ENCODE assay signal across 1 cellular context in the genomic region with DNA sequence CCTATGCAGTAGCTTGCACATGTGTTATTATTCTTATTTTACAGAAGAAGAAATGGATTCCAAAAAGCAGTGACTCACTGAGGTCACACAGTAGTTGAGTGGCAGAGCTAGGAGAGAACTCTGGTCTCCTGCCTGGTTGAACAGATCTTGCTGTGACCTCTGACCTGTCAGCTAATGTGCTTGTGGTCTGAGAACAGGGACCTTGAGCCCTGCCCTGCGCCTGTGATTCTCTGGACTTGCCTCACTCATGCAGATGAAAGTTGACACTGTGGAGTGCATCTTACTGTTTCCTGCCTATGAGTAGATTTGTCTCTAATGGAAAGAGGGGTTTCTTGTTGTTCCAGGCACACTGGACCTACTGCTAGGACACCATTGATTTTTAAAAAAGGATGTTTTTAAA.
TF ChIP-seq lines count a peak whose summit lies in the region.

No MANE protein-coding gene starts in this region.

TF ChIP-seq in HepG2, 621 proteins besides CTCF, POLR2A, EP300 and RAD21 (continued from another document):
- TF ChIP-seq, protein P1, sequence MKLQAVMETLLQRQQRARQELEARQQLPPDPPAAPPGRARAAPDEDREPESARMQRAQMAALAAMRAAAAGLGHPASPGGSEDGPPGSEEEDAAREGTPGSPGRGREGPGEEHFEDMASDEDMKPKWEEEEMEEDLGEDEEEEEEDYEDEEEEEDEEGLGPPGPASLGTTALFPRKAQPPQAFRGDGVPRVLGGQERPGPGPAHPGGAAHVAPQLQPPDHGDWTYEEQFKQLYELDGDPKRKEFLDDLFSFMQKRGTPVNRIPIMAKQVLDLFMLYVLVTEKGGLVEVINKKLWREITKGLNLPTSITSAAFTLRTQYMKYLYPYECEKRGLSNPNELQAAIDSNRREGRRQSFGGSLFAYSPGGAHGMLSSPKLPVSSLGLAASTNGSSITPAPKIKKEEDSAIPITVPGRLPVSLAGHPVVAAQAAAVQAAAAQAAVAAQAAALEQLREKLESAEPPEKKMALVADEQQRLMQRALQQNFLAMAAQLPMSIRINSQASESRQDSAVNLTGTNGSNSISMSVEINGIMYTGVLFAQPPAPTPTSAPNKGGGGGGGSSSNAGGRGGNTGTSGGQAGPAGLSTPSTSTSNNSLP (IDR thresholded peaks at IDR 0.05; ENCODE audit: low read depth, low read length) = peak; percentile 23; the same call in 1 of the 2 replicates
- TF ChIP-seq, protein P2, sequence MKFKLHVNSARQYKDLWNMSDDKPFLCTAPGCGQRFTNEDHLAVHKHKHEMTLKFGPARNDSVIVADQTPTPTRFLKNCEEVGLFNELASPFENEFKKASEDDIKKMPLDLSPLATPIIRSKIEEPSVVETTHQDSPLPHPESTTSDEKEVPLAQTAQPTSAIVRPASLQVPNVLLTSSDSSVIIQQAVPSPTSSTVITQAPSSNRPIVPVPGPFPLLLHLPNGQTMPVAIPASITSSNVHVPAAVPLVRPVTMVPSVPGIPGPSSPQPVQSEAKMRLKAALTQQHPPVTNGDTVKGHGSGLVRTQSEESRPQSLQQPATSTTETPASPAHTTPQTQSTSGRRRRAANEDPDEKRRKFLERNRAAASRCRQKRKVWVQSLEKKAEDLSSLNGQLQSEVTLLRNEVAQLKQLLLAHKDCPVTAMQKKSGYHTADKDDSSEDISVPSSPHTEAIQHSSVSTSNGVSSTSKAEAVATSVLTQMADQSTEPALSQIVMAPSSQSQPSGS (CRISPR knock-in tag; IDR thresholded peaks at IDR 0.05) = peak; percentile 48; the same call in 1 of the 2 replicates
- TF ChIP-seq ZNF501 (CRISPR knock-in tag; IDR thresholded peaks at IDR 0.05) = peak; percentile 71
- no peak for TF ChIP-seq ZNF644 (CRISPR knock-in tag; IDR thresholded peaks at IDR 0.05; ENCODE audit: low read depth)
- no peak for TF ChIP-seq CCDC6 (CRISPR knock-in tag; IDR thresholded peaks at IDR 0.05)
- peak; percentile 64; the same call in 1 of the 2 replicates for TF ChIP-seq ZMYM4 (CRISPR knock-in tag; IDR thresholded peaks at IDR 0.05)
- no peak for TF ChIP-seq HCFC1 (IDR thresholded peaks at IDR 0.05; ENCODE audit: low read depth, low read length)
- TF ChIP-seq MYNN (CRISPR knock-in tag; IDR thresholded peaks at IDR 0.05; ENCODE audit: low read depth) = no peak
- TF ChIP-seq ZNF264 (CRISPR knock-in tag; IDR thresholded peaks at IDR 0.05) = peak; percentile 85
